In the genomic region with DNA sequence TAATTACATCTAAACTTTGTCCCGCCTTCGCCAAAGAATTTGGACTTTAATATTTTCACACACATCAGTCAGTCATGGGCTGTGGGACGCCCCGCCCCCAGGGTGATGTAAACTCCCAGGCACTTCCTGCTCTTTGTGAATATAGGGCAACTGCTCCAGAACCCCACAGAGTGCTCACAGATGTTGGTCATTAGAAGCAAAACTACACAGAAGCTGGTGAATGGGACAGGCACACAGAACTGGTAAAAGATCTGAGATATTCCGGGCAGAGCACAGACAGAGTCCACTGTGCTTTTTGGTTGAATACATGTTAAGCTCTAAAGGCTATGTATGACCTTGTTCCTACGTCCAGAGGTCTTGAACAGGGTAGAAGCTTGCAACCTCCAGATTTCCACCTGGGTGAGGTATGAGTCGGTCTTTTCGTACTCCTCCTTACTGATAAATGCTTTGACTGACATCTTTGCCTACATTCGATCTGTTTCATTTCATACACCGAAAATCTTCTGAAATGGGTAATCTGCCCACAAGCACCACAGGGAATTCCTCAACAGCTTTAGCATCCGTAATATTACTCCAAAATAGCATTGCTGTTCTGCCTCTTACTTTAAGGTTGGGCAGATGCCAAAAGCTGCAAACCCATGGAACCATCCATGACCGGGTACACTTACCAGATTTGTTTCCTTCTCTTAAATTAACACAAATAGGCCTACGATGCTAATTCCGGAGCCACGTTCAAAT, we compare ENCODE assay signal across 9 cellular contexts.
DNase-seq lines count a peak whose midpoint lies in the region; ATAC-seq and TF ChIP-seq lines count a peak whose summit lies in the region.
"Had no signal": no experiment of that assay in that cellular context is flagged by ENCODE, and none has a peak within 500 bp of the region (broad histone marks: within the 10 kb centered on the region; RNA-seq: fewer than 3 reads in every experiment).

No MANE protein-coding gene starts in this region.

- H3K27me3 ChIP-seq in upper lobe of right lung: no peaks in the 10 kb centered on the region

- ATAC-seq in upper lobe of right lung: peak; percentile 51
- no peak for ATAC-seq in HG03520 (IDR thresholded peaks at IDR 0.05; ENCODE audit: unreplicated experiment)
- ATAC-seq in GM21717 (IDR thresholded peaks at IDR 0.05; ENCODE audit: unreplicated experiment): no peak

- H3K4me1 ChIP-seq in upper lobe of right lung: no peaks in the 10 kb centered on the region

- no peak overlapping the region for H3K27ac ChIP-seq in upper lobe of right lung

- TF ChIP-seq CTCF in cardiac fibroblast (IDR thresholded peaks at IDR 0.05; ENCODE audit: low read depth, low read length) (no peak), upper lobe of right lung (IDR thresholded peaks at IDR 0.05) (no peak)

- H3K9me3 ChIP-seq in upper lobe of right lung: no peaks in the 10 kb centered on the region

- DNase-seq in M059J (ENCODE audit: low read depth) (peak; percentile 73), cardiac fibroblast (ENCODE audit: low read depth in 2 of 2) (peak; percentile 84 to 85), left kidney (ENCODE audit: low read depth, low spot score) (peak; percentile 6), upper lobe of right lung (peak; percentile 62), NCI-H187 (lab: John Stamatoyannopoulos, UW) (no peak)
- DNase-seq: NCI-H2081 treated with DMSO at 0.1 percent for 48 hours, T1000 had no signal

- peak overlapping the region in 1 of 2 donors; percentile 33 for H3K4me3 ChIP-seq in cardiac fibroblast (replicated peaks in 1 of 2; ENCODE audit: low read depth in 2 of 2, low read length in 2 of 2)
- H3K4me3 ChIP-seq in upper lobe of right lung: no peak overlapping the region

- H3K36me3 ChIP-seq in upper lobe of right lung: no peaks in the 10 kb centered on the region

- intact Hi-C loops in upper lobe of right lung (cut with DNase I): no loop called here

Comparison
In these comparisons a context has a peak if more than half of its experiments do, and no peak if none do; other contexts are left out.
1. DNase-seq: peak in M059J (single experiment), cardiac fibroblast (2 of 2), left kidney (single experiment) and upper lobe of right lung (single experiment); none in NCI-H187 (0 of 2).